In genomic region chr4:82921795-82922194, GRCh38 we compare ENCODE assay signal across 1 cellular context.
TF ChIP-seq lines count a peak whose summit lies in the region.

No MANE protein-coding gene starts in this region.

TF ChIP-seq in HepG2, 621 proteins besides CTCF, POLR2A, EP300 and RAD21 (continued from another document):
- TF ChIP-seq ZNF232 (CRISPR knock-in tag; IDR thresholded peaks at IDR 0.05; ENCODE audit: borderline replicate concordance) (no peak), MYPOP (CRISPR knock-in tag; IDR thresholded peaks at IDR 0.05) (no peak), GPBP1L1 (CRISPR knock-in tag; IDR thresholded peaks at IDR 0.05) (no peak), KDM1A (CRISPR knock-in tag; IDR thresholded peaks at IDR 0.05) (no peak), PRDM15 (CRISPR knock-in tag; IDR thresholded peaks at IDR 0.05) (no peak), ZNF672 (CRISPR knock-in tag; IDR thresholded peaks at IDR 0.05) (no peak), ZBTB43 (CRISPR knock-in tag; conservative IDR thresholded peaks at IDR 0.05) (no peak), FOXP4 (CRISPR knock-in tag; IDR thresholded peaks at IDR 0.05) (no peak), WIZ (CRISPR knock-in tag; IDR thresholded peaks at IDR 0.05) (no peak), SRSF9 (IDR thresholded peaks at IDR 0.05; ENCODE audit: borderline replicate concordance, insufficient read depth, low read depth, low read length, poor library complexity, severe bottlenecking) (no peak)
